Comparison of ENCODE assay signal across 7 cellular contexts in the genomic region with DNA sequence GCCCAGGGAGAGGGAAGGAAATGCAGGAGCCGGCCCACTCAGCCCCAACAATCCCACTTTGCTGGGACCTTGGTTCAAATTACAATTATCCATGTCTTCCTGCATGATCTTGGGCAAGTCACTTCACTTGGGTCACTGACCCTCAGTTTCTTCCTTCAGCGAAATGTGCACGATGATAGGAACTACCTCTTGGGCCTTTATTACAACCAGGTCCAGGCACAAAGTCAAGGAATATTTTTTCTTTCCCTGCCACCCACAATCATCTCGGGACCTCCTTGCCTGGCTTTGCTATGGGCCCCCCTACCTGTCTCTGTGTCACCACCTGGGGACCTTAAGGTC. TPM values are rescaled to one million over a fixed set of nuclear protein-coding genes. Genes with fewer than 3 reads are reported as not detected.
DNase-seq lines count a peak whose midpoint lies in the region; ATAC-seq, FAIRE-seq and TF ChIP-seq lines count a peak whose summit lies in the region.
"Had no signal": no experiment of that assay in that cellular context is flagged by ENCODE, and none has a peak within 500 bp of the region (broad histone marks: within the 10 kb centered on the region; RNA-seq: fewer than 3 reads in every experiment).

No MANE protein-coding gene starts in this region.

- peak overlapping the region; percentile 44 for H3K4me2 ChIP-seq in K562 (ENCODE audit: insufficient read depth, low read length)

- H3K4me1 ChIP-seq in K562 (replicated peaks in 1 of 2; ENCODE audit: control insufficient read depth in 2 of 2, insufficient read depth in 2 of 2, low read length in 2 of 2) = peaks cover 24 to 43% of the 10 kb centered on the region in 2 experiments
- H3K4me1 ChIP-seq in mucosa of descending colon (ENCODE audit: low read depth) = peaks cover 19% of the 10 kb centered on the region

- peak overlapping the region; percentile 92 for H2AFZ ChIP-seq in K562 (ENCODE audit: low read depth, low read length)

- DNase-seq in GM12865 (ENCODE audit: low read depth) = no peak
- DNase-seq in K562 (ENCODE audit: extremely low read depth in 1 of 4, low spot score in 3 of 4) = no peak
- no peak for DNase-seq in GM19238 (ENCODE audit: insufficient read length, low spot score)
- DNase-seq in mucosa of descending colon = no peak
- DNase-seq in central memory CD4-positive, alpha-beta T cell = no peak

- H3K79me2 ChIP-seq in K562 (ENCODE audit: control insufficient read depth, insufficient read depth, low read length) = peaks cover 15% of the 10 kb centered on the region

- POLR2A ChIA-PET in K562 (lab: Yijun Ruan, JAX) = interaction anchor here (0.6 to 0.7 kb wide), 2 partner anchors 21 to 54 kb away, joined by 3 to 4 read pairs; no protein-coding TSS in a partner anchor

- BruUV-seq in K562 (replicated peaks; lab: Mats Ljungman, UMichigan) = no TSS peak

- H3K27me3 ChIP-seq in K562 (ENCODE audit: control insufficient read depth in 2 of 2, insufficient read depth in 2 of 2, low read length in 2 of 2) = no peaks in the 10 kb centered on the region

- H3K9me1 ChIP-seq in K562 (ENCODE audit: control insufficient read depth, insufficient read depth, low read length) = no peaks in the 10 kb centered on the region

- WGBS in K562 (ENCODE audit: insufficient coverage, low coverage, missing lambda C conversion rate) = 49% methylated on average over 3 of the region's 4 CpGs

- TF ChIP-seq CTCF in GM12865 (IDR thresholded peaks at IDR 0.05; ENCODE audit: insufficient read depth, low read depth, low read length, missing control alignments) = no peak
- no peak for TF ChIP-seq CTCF in K562 (IDR thresholded peaks at IDR 0.05 in 2 of 3, conservative IDR thresholded peaks at IDR 0.05 in 1 of 3; ENCODE audit: insufficient read depth in 2 of 3, low read depth in 1 of 3, low read length in 3 of 3)
- no peak for TF ChIP-seq CTCF in nephron (IDR thresholded peaks at IDR 0.05; ENCODE audit: unreplicated experiment in 3 of 3)
- TF ChIP-seq CTCF in mucosa of descending colon (IDR thresholded peaks at IDR 0.05) = no peak

- no peaks in the 10 kb centered on the region for H3K9me3 Mint-ChIP-seq in nephron

- CTCF ChIA-PET in K562 (lab: Yijun Ruan, JAX; ENCODE audit: low intra/inter-chr PET ratio) = no interaction called here

- in situ Hi-C loops in K562 (cut with MboI) = no loop called here

- H3K36me3 ChIP-seq in K562 (ENCODE audit: control insufficient read depth, insufficient read depth, low read length) (peaks cover 6% of the 10 kb centered on the region; the same call in 1 of the 3 replicates), mucosa of descending colon (ENCODE audit: low read depth) (no peaks in the 10 kb centered on the region)

- peak overlapping the region; percentile 69 to 77 (median 75) for H3K4me3 Mint-ChIP-seq in nephron

- intact Hi-C loops in K562 (cut with micrococcal nuclease) (no loop called here), mucosa of descending colon (cut with DNase I, micrococcal nuclease) (no loop called here)

- no peak for TF ChIP-seq RAD21 in K562 (CRISPR knock-in tag; conservative IDR thresholded peaks at IDR 0.05 in 1 of 2, IDR thresholded peaks at IDR 0.05 in 1 of 2)

- H3K4me1 Mint-ChIP-seq in nephron = peaks cover 17% of the 10 kb centered on the region

- H3K9me3 ChIP-seq in K562 (replicated peaks; ENCODE audit: control insufficient read depth, insufficient read depth, low read depth, low read length) (no peaks in the 10 kb centered on the region), mucosa of descending colon (no peaks in the 10 kb centered on the region)

- H4K20me1 ChIP-seq in K562 (replicated peaks; ENCODE audit: control insufficient read depth, insufficient read depth, low read length) = no peaks in the 10 kb centered on the region

- no peak for FAIRE-seq in K562 (lab: Jason Lieb, UNC)
- FAIRE-seq: GM12892 had no signal

- H3K27ac ChIP-seq in K562 (ENCODE audit: extremely low read depth, low read depth, low read length) = no peak overlapping the region

- H3K36me3 Mint-ChIP-seq in nephron (ENCODE audit: low read depth) = peaks cover 20% of the 10 kb centered on the region

- H3K4me3 ChIP-seq in GM12865 (ENCODE audit: low read depth, low read length) = peak overlapping the region; percentile 45
- H3K4me3 ChIP-seq in K562 = peak overlapping the region; percentile 48
- no peak overlapping the region for H3K4me3 ChIP-seq in mucosa of descending colon

- no peaks in the 10 kb centered on the region for H3K27me3 Mint-ChIP-seq in nephron (ENCODE audit: low read depth)

- peak overlapping the region; percentile 63 to 94 for H3K9ac ChIP-seq in K562 (ENCODE audit: insufficient read depth in 1 of 2, low read depth in 2 of 2, low read length in 2 of 2)

- H3K27ac Mint-ChIP-seq in nephron = peak overlapping the region; percentile 44 to 91 (median 84)

- no peak for ATAC-seq in K562
- no peak for ATAC-seq in mucosa of descending colon

- TF ChIP-seq POLR2A in K562 (conservative IDR thresholded peaks at IDR 0.05) = no peak

- TF ChIP-seq EP300 in K562 (IDR thresholded peaks at IDR 0.05; ENCODE audit: low read length) = no peak

RNA-seq across cellular contexts. Expression of a gene that starts 0.4 kb away (rescaled TPM):
- total RNA-seq in K562 (2011; cell fraction: chromatin; rRNA removed; ENCODE audit: low replicate concordance) = 8.2 and 29.4 TPM in 2 replicates
- 32.4 and 37.9 TPM in 2 replicates for total RNA-seq in K562 (2011; cell fraction: nucleolus; rRNA removed)
- 20.8 and 24.0 TPM in 2 replicates for total RNA-seq in K562 (2011; cell fraction: nucleoplasm; rRNA removed)
- total RNA-seq in K562 (2014; rRNA removed) (18.6 and 28.2 TPM in 2 replicates), K562 (2014; rRNA removed; fragmentation: Illumina TruSeq; extraction: Trizol) (5.5 and 9.1 TPM in 2 replicates), K562 (2015; rRNA removed; fragmentation: Illumina TruSeq; extraction: Trizol) (16.8 and 17.6 TPM in 2 replicates), K562 (2021) (28.7 and 29.3 TPM in 2 replicates), mucosa of descending colon (100 to 1,000 TPM in 2 of 3 donors, 10 to 100 TPM in 1; 15.0 to 141 (median 111) TPM)
- polyA plus RNA-seq in K562 (2011; rRNA removed) (12.2 and 24.1 TPM in 2 replicates), K562 (2014; fragmentation: Illumina TruSeq; extraction: Trizol) (25.8 and 26.5 TPM in 2 replicates), K562 (2014; fragmentation: Nextera tagmentation; extraction: Ambion mirVana) (1 to 10 TPM; 2.8 to 6.6 TPM), K562 (2014; rRNA removed) (24.5 and 25.6 TPM in 2 replicates)
- polyA plus RNA-seq in K562 (2011; cell fraction: cytosol; rRNA removed) = 41.5 and 45.1 TPM in 2 replicates
- polyA plus RNA-seq in K562 (2011; cell fraction: nucleus; rRNA removed) = 26.5 and 28.2 TPM in 2 replicates
- polyA plus RNA-seq in K562 (2012) = 30.0 and 78.8 TPM in 2 replicates
- polyA minus RNA-seq in K562 (2011; rRNA and poly(A)+ RNA removed) = 8.0 and 8.4 TPM in 2 replicates
- polyA minus RNA-seq in K562 (2011; cell fraction: cytosol; rRNA and poly(A)+ RNA removed) = 11.8 and 17.6 TPM in 2 replicates
- polyA minus RNA-seq in K562 (2011; cell fraction: nucleus; rRNA and poly(A)+ RNA removed) = 8.2 and 11.1 TPM in 2 replicates

RNA-seq across cellular contexts. Expression of a gene that starts 21.2 kb away (rescaled TPM):
- 129 and 346 TPM in 2 replicates for total RNA-seq in K562 (2011; cell fraction: chromatin; rRNA removed; ENCODE audit: low replicate concordance)
- 275 and 312 TPM in 2 replicates for total RNA-seq in K562 (2011; cell fraction: nucleolus; rRNA removed)
- 187 and 194 TPM in 2 replicates for total RNA-seq in K562 (2011; cell fraction: nucleoplasm; rRNA removed)
- total RNA-seq in K562 (2014; rRNA removed) (26.0 and 30.5 TPM in 2 replicates), K562 (2014; rRNA removed; fragmentation: Illumina TruSeq; extraction: Trizol) (16.1 and 21.2 TPM in 2 replicates), K562 (2015; rRNA removed; fragmentation: Illumina TruSeq; extraction: Trizol) (40.5 and 42.9 TPM in 2 replicates), K562 (2021) (51.9 and 53.0 TPM in 2 replicates), mucosa of descending colon (100 to 1,000 TPM; 292 to 542 (median 436) TPM)
- polyA plus RNA-seq in K562 (2011; rRNA removed) (28.3 and 44.7 TPM in 2 replicates), K562 (2014; fragmentation: Illumina TruSeq; extraction: Trizol) (60.3 and 61.7 TPM in 2 replicates), K562 (2014; fragmentation: Nextera tagmentation; extraction: Ambion mirVana) (10 to 100 TPM in 1 of 2 experiments, 1 to 10 TPM in 1; 8.8 to 12.4 TPM), K562 (2014; rRNA removed) (47.8 and 51.2 TPM in 2 replicates)
- 54.6 and 66.3 TPM in 2 replicates for polyA plus RNA-seq in K562 (2011; cell fraction: cytosol; rRNA removed)
- polyA plus RNA-seq in K562 (2011; cell fraction: nucleus; rRNA removed) = 192 and 235 TPM in 2 replicates
- polyA plus RNA-seq in K562 (2012) = 60.5 and 80.5 TPM in 2 replicates
- polyA minus RNA-seq in K562 (2011; rRNA and poly(A)+ RNA removed) = 32.6 and 38.8 TPM in 2 replicates
- polyA minus RNA-seq in K562 (2011; cell fraction: cytosol; rRNA and poly(A)+ RNA removed) = 32.9 and 38.3 TPM in 2 replicates
- 74.4 and 74.6 TPM in 2 replicates for polyA minus RNA-seq in K562 (2011; cell fraction: nucleus; rRNA and poly(A)+ RNA removed)

RNA-seq across cellular contexts. Expression of a gene that starts 21.3 kb away (rescaled TPM):
- 0.69 and 3.4 TPM in 2 replicates for total RNA-seq in K562 (2011; cell fraction: chromatin; rRNA removed; ENCODE audit: low replicate concordance)
- total RNA-seq in K562 (2011; cell fraction: nucleolus; rRNA removed) = 3.7 and 4.2 TPM in 2 replicates
- 1.5 and 1.8 TPM in 2 replicates for total RNA-seq in K562 (2011; cell fraction: nucleoplasm; rRNA removed)
- total RNA-seq in K562 (2014; rRNA removed) (1.5 and 1.7 TPM in 2 replicates), K562 (2014; rRNA removed; fragmentation: Illumina TruSeq; extraction: Trizol) (not detected in 2 replicates), K562 (2015; rRNA removed; fragmentation: Illumina TruSeq; extraction: Trizol) (0.54 and 0.72 TPM in 2 replicates), K562 (2021) (1.2 and 1.9 TPM in 2 replicates), mucosa of descending colon (1 to 10 TPM; 4.2 to 9.1 (median 8.5) TPM)
- polyA plus RNA-seq in K562 (2011; rRNA removed) (0.22 and 0.83 TPM in 2 replicates), K562 (2014; fragmentation: Illumina TruSeq; extraction: Trizol) (0.46 and 0.61 TPM in 2 replicates), K562 (2014; fragmentation: Nextera tagmentation; extraction: Ambion mirVana) (under 1 TPM; 0.30 to 0.32 TPM), K562 (2014; rRNA removed) (1.0 and 1.1 TPM in 2 replicates)
- polyA plus RNA-seq in K562 (2011; cell fraction: cytosol; rRNA removed) = 0.59 and 1.2 TPM in 2 replicates
- polyA plus RNA-seq in K562 (2011; cell fraction: nucleus; rRNA removed) = 1.7 and 2.3 TPM in 2 replicates
- 0.81 and 2.2 TPM in 2 replicates for polyA plus RNA-seq in K562 (2012)
- 0.72 TPM in 1 of 2 replicates, not detected in the other for polyA minus RNA-seq in K562 (2011; rRNA and poly(A)+ RNA removed)
- not detected in 2 replicates for polyA minus RNA-seq in K562 (2011; cell fraction: cytosol; rRNA and poly(A)+ RNA removed)
- polyA minus RNA-seq in K562 (2011; cell fraction: nucleus; rRNA and poly(A)+ RNA removed) = 2.3 and 3.1 TPM in 2 replicates

RNA-seq across cellular contexts. Expression of a gene that starts 22.2 kb away (rescaled TPM):
- total RNA-seq in K562 (2011; cell fraction: chromatin; rRNA removed; ENCODE audit: low replicate concordance) = 23.1 and 62.7 TPM in 2 replicates
- total RNA-seq in K562 (2011; cell fraction: nucleolus; rRNA removed) = 46.3 and 47.2 TPM in 2 replicates
- 25.7 and 30.1 TPM in 2 replicates for total RNA-seq in K562 (2011; cell fraction: nucleoplasm; rRNA removed)
- total RNA-seq in K562 (2014; rRNA removed) (9.8 and 12.3 TPM in 2 replicates), K562 (2014; rRNA removed; fragmentation: Illumina TruSeq; extraction: Trizol) (7.7 and 9.6 TPM in 2 replicates), K562 (2015; rRNA removed; fragmentation: Illumina TruSeq; extraction: Trizol) (9.7 and 11.3 TPM in 2 replicates), K562 (2021) (29.4 and 30.0 TPM in 2 replicates), mucosa of descending colon (10 to 100 TPM; 29.2 to 37.8 (median 35.1) TPM)
- polyA plus RNA-seq in K562 (2011; rRNA removed) (11.1 and 15.3 TPM in 2 replicates), K562 (2014; fragmentation: Illumina TruSeq; extraction: Trizol) (27.8 and 33.7 TPM in 2 replicates), K562 (2014; fragmentation: Nextera tagmentation; extraction: Ambion mirVana) (10 to 100 TPM in 1 of 2 experiments, 1 to 10 TPM in 1; 5.8 to 12.9 TPM), K562 (2014; rRNA removed) (18.9 and 20.0 TPM in 2 replicates)
- 20.6 and 30.6 TPM in 2 replicates for polyA plus RNA-seq in K562 (2011; cell fraction: cytosol; rRNA removed)
- 50.4 and 55.2 TPM in 2 replicates for polyA plus RNA-seq in K562 (2011; cell fraction: nucleus; rRNA removed)
- 25.3 and 34.4 TPM in 2 replicates for polyA plus RNA-seq in K562 (2012)
- 10.7 and 11.1 TPM in 2 replicates for polyA minus RNA-seq in K562 (2011; rRNA and poly(A)+ RNA removed)
- 15.3 and 20.8 TPM in 2 replicates for polyA minus RNA-seq in K562 (2011; cell fraction: cytosol; rRNA and poly(A)+ RNA removed)
- polyA minus RNA-seq in K562 (2011; cell fraction: nucleus; rRNA and poly(A)+ RNA removed) = 29.6 and 39.9 TPM in 2 replicates

RNA-seq across cellular contexts. Expression of a gene that starts 24.9 kb away (rescaled TPM):
- 1.9 TPM in 1 of 2 replicates, not detected in the other for total RNA-seq in K562 (2011; cell fraction: chromatin; rRNA removed; ENCODE audit: low replicate concordance)
- 1.6 and 2.2 TPM in 2 replicates for total RNA-seq in K562 (2011; cell fraction: nucleolus; rRNA removed)
- total RNA-seq in K562 (2011; cell fraction: nucleoplasm; rRNA removed) = 1.2 and 1.6 TPM in 2 replicates
- total RNA-seq in K562 (2014; rRNA removed) = 0.68 and 1.4 TPM in 2 replicates
- total RNA-seq in K562 (2014; rRNA removed; fragmentation: Illumina TruSeq; extraction: Trizol) = not detected in 2 replicates
- total RNA-seq in K562 (2015; rRNA removed; fragmentation: Illumina TruSeq; extraction: Trizol) = 0.22 and 0.45 TPM in 2 replicates
- total RNA-seq in K562 (2021) = 0.49 and 0.95 TPM in 2 replicates
- polyA plus RNA-seq in K562 (2011; rRNA removed) = 0.21 and 0.53 TPM in 2 replicates
- 0.38 and 0.48 TPM in 2 replicates for polyA plus RNA-seq in K562 (2011; cell fraction: cytosol; rRNA removed)
- polyA plus RNA-seq in K562 (2011; cell fraction: nucleus; rRNA removed) = 1.3 and 1.8 TPM in 2 replicates
- polyA plus RNA-seq in K562 (2012) = 0.57 and 0.84 TPM in 2 replicates
- polyA plus RNA-seq in K562 (2014; fragmentation: Illumina TruSeq; extraction: Trizol) = 0.39 and 0.42 TPM in 2 replicates
- polyA plus RNA-seq in K562 (2014; fragmentation: Nextera tagmentation; extraction: Ambion mirVana) = not detected
- polyA plus RNA-seq in K562 (2014; rRNA removed) = 0.63 and 0.73 TPM in 2 replicates
- polyA minus RNA-seq in K562 (2011; rRNA and poly(A)+ RNA removed) = not detected in 2 replicates
- polyA minus RNA-seq in K562 (2011; cell fraction: cytosol; rRNA and poly(A)+ RNA removed) = not detected in 2 replicates
- polyA minus RNA-seq in K562 (2011; cell fraction: nucleus; rRNA and poly(A)+ RNA removed) = 0.67 TPM in 1 of 2 replicates, not detected in the other
- total RNA-seq in mucosa of descending colon = 1 to 10 TPM; 3.9 to 6.0 (median 4.1) TPM
